ENCODE assay signal across 22 cellular contexts in genomic region chr14:84361476-84361875, GRCh38.
DNase-seq lines count a peak whose midpoint lies in the region; ATAC-seq lines count a peak whose summit lies in the region.
"Had no signal": no experiment of that assay in that cellular context is flagged by ENCODE, and none has a peak within 500 bp of the region (broad histone marks: within the 10 kb centered on the region; RNA-seq: fewer than 3 reads in every experiment).

No MANE protein-coding gene starts in this region.

- no peaks in the 10 kb centered on the region for H3K27me3 Mint-ChIP-seq in stimulated activated memory B cell treated with anti-CD40 and anti-IgM and Interleukin-4, amounts not matched to agents 10 μg/mL and 1 μg/mL and 100 μg/mL, for 72 hours
- H3K27me3 Mint-ChIP-seq: CD4-positive, alpha-beta T cell; CD8-positive, alpha-beta memory T cell had no signal

- DNase-seq in NCI-H82 (lab: John Stamatoyannopoulos, UW): peak; percentile 0
- no peak for DNase-seq in NCI-H82 treated with DMSO at 0.1 percent for 48 hours (lab: John Stamatoyannopoulos, UW; ENCODE audit: unreplicated experiment)
- peak; percentile 55 to 76 for DNase-seq in dermis microvascular lymphatic vessel endothelial cell (ENCODE audit: low read depth in 2 of 2)
- peak; percentile 37 to 78 for DNase-seq in lung microvascular endothelial cell (ENCODE audit: low read depth in 2 of 2)
- DNase-seq in NCI-H1930 (lab: John Stamatoyannopoulos, UW): no peak
- DNase-seq in SW480 (ENCODE audit: low spot score): no peak
- DNase-seq: ACHN; AML-193; BE2C; CD4-positive, alpha-beta T cell; CD8-positive, alpha-beta memory T cell; DMS 273 treated with DMSO at 0.1 percent for 48 hours; DMS79; EL; GDM1; H9 had no signal

- H3K9me3 Mint-ChIP-seq in stimulated activated memory B cell treated with anti-CD40 and anti-IgM and Interleukin-4, amounts not matched to agents 10 μg/mL and 1 μg/mL and 100 μg/mL, for 72 hours: peaks cover 11% of the 10 kb centered on the region
- H3K9me3 Mint-ChIP-seq: GM23338, H9 had no signal

- no peak overlapping the region for H3K27ac Mint-ChIP-seq in stimulated activated memory B cell treated with anti-CD40 and anti-IgM and Interleukin-4, amounts not matched to agents 10 μg/mL and 1 μg/mL and 100 μg/mL, for 72 hours
- H3K27ac Mint-ChIP-seq: CD14-positive monocyte; CD4-positive, alpha-beta T cell; CD8-positive, alpha-beta memory T cell; GM23338; H9 had no signal

- H3K36me3 Mint-ChIP-seq in stimulated activated memory B cell treated with anti-CD40 and anti-IgM and Interleukin-4, amounts not matched to agents 10 μg/mL and 1 μg/mL and 100 μg/mL, for 72 hours: no peaks in the 10 kb centered on the region
- H3K36me3 Mint-ChIP-seq: CD14-positive monocyte; CD8-positive, alpha-beta memory T cell had no signal

- H3K4me3 Mint-ChIP-seq in stimulated activated memory B cell treated with anti-CD40 and anti-IgM and Interleukin-4, amounts not matched to agents 10 μg/mL and 1 μg/mL and 100 μg/mL, for 72 hours: no peak overlapping the region
- H3K4me3 Mint-ChIP-seq: CD14-positive monocyte; CD4-positive, alpha-beta T cell; CD8-positive, alpha-beta memory T cell; GM23338; H9 had no signal

- ATAC-seq in HG03442 (IDR thresholded peaks at IDR 0.05; ENCODE audit: unreplicated experiment): no peak
- ATAC-seq in stimulated activated memory B cell treated with anti-CD40 and anti-IgM and Interleukin-4, amounts not matched to agents 10 μg/mL and 1 μg/mL and 100 μg/mL, for 72 hours: no peak
- ATAC-seq: GM12878, GM23338, HCT116 had no signal

- H3K4me1 Mint-ChIP-seq in stimulated activated memory B cell treated with anti-CD40 and anti-IgM and Interleukin-4, amounts not matched to agents 10 μg/mL and 1 μg/mL and 100 μg/mL, for 72 hours: no peaks in the 10 kb centered on the region
- H3K4me1 Mint-ChIP-seq: CD14-positive monocyte; CD8-positive, alpha-beta memory T cell; GM23338; H9 had no signal

Comparison
In these comparisons a context has a peak if more than half of its experiments do, and no peak if none do; other contexts are left out.
1. DNase-seq: peak in NCI-H82 (single experiment), dermis microvascular lymphatic vessel endothelial cell (2 of 2) and lung microvascular endothelial cell (2 of 2); none in NCI-H82 treated with DMSO at 0.1 percent for 48 hours (single experiment), NCI-H1930 (0 of 2) and SW480 (single experiment).